11 cellular contexts compared by ENCODE assay signal in genomic region chr13:49356224-49356623, GRCh38.
DNase-seq lines count a peak whose midpoint lies in the region; ATAC-seq and TF ChIP-seq lines count a peak whose summit lies in the region.
"Had no signal": no experiment of that assay in that cellular context is flagged by ENCODE, and none has a peak within 500 bp of the region (broad histone marks: within the 10 kb centered on the region; RNA-seq: fewer than 3 reads in every experiment).

No MANE protein-coding gene starts in this region.

- DNase-seq in AG10803 (ENCODE audit: low read depth), result peak; percentile 95
- DNase-seq in T1000 (lab: John Stamatoyannopoulos, UW), result peak; percentile 21
- DNase-seq in foreskin fibroblast, result peak; percentile 83 to 90
- no peak for DNase-seq in sciatic nerve (ENCODE audit: low spot score)
- DNase-seq in NCI-H345 (lab: John Stamatoyannopoulos, UW), result no peak
- no peak for DNase-seq in activated T-cell treated with anti-CD3 and anti-CD28 coated beads, Interleukin-2, amount 50 U/mL, for 1 hour
- DNase-seq in left colon, result no peak
- DNase-seq: mesendoderm, NCI-H82, small intestine had no signal

- ATAC-seq in sciatic nerve (peak; percentile 92), HG02973 (IDR thresholded peaks at IDR 0.05; ENCODE audit: unreplicated experiment) (no peak), left colon (no peak)

- no peak for TF ChIP-seq CTCF in AG10803 (conservative IDR thresholded peaks at IDR 0.05; ENCODE audit: low read length)
- TF ChIP-seq CTCF in foreskin fibroblast (IDR thresholded peaks at IDR 0.05; ENCODE audit: low read depth, low read length), result no peak

- intact Hi-C loops in sciatic nerve (cut with DNase I), result no loop called here
- intact Hi-C loops in left colon (cut with DNase I, micrococcal nuclease), result no loop called here

- H3K4me3 ChIP-seq in AG10803 (ENCODE audit: low read length) (no peak overlapping the region), foreskin fibroblast (ENCODE audit: low read depth in 1 of 2, low read length in 2 of 2) (no peak overlapping the region)

Comparison
In these comparisons a context has a peak if more than half of its experiments do, and no peak if none do; other contexts are left out.
1. DNase-seq: peak in AG10803 (single experiment), T1000 (single experiment) and foreskin fibroblast (2 of 2); none in sciatic nerve (single experiment), NCI-H345 (single experiment), activated T-cell treated with anti-CD3 and anti-CD28 coated beads, Interleukin-2, amount 50 U/mL, for 1 hour (single experiment) and left colon (0 of 2).